Comparison of ENCODE assay signal across 8 cellular contexts in genomic region chr4:83284161-83285021, GRCh38. TPM values are rescaled to one million over a fixed set of nuclear protein-coding genes. Genes with fewer than 3 reads are reported as not detected.
A peak's percentile ranks its signal among the peaks of the same experiment; 100 is the strongest.
DNase-seq lines count a peak whose midpoint lies in the region; ATAC-seq and TF ChIP-seq lines count a peak whose summit lies in the region.

Gene COQ2, minus strand, starts transcription at chr4:83284798. Its CDS starts 34 bp downstream, at chr4:83284764.

- H3K4me3 ChIP-seq in epithelial cell of proximal tubule (ENCODE audit: low read depth, low read length) = peak within 1 kb of the TSS; percentile 75
- peak within 1 kb of the TSS; percentile 70 to 86 for H3K4me3 ChIP-seq in mucosa of rectum (ENCODE audit: low read length in 2 of 2)

- DNase-seq in DMS114 treated with DMSO at 0.1 percent for 48 hours (lab: John Stamatoyannopoulos, UW; ENCODE audit: unreplicated experiment) (peak; percentile 69), HuH-7 (ENCODE audit: low spot score) (peak; percentile 87), OCI-M2 (lab: John Stamatoyannopoulos, UW; ENCODE audit: unreplicated experiment) (peak; percentile 57), activated T-cell treated with anti-CD3 and anti-CD28 coated beads for 48 hours (ENCODE audit: low read depth) (peak; percentile 94), epithelial cell of proximal tubule (ENCODE audit: low read depth) (peak; percentile 41)
- DNase-seq in stimulated activated CD8-positive, alpha-beta memory T cell treated with anti-CD3 and anti-CD28 coated beads, Interleukin-4, amount 100 ng/mL, for 48 hours = peak; percentile 98

- TF ChIP-seq CTCF in epithelial cell of proximal tubule (conservative IDR thresholded peaks at IDR 0.05; ENCODE audit: low read depth, low read length) = peak; percentile 8

- H3K9ac ChIP-seq in mucosa of rectum (ENCODE audit: low read depth in 1 of 2, low read length in 2 of 2) = peak within 1 kb of the TSS; percentile 69 to 95

- H3K9me3 ChIP-seq in mucosa of rectum (ENCODE audit: control insufficient read depth in 2 of 2, low read length in 2 of 2) = no peaks in the 10 kb centered on the region

- H3K27me3 ChIP-seq in mucosa of rectum (ENCODE audit: control insufficient read depth in 2 of 2, insufficient read depth in 2 of 2, low read length in 2 of 2) = no peaks in the 10 kb centered on the region

- H3K27ac ChIP-seq in mucosa of rectum (ENCODE audit: low read depth in 2 of 2, low read length in 2 of 2) = peak within 1 kb of the TSS; percentile 97

- H3K36me3 ChIP-seq in mucosa of rectum (ENCODE audit: control insufficient read depth in 2 of 2, insufficient read depth in 2 of 2, low read length in 2 of 2) = no peaks in the 10 kb centered on the region

- ATAC-seq in GM21515 (IDR thresholded peaks at IDR 0.05; ENCODE audit: unreplicated experiment) = peak; percentile 87

- H3K4me1 ChIP-seq in mucosa of rectum (ENCODE audit: control insufficient read depth in 2 of 2, insufficient read depth in 2 of 2, low read length in 2 of 2) = peaks cover 8 to 18% of the 10 kb centered on the region in 2 donors

RNA-seq across cellular contexts. Expression of gene COQ2, which starts in this region (rescaled TPM):
- 28.8 and 36.4 TPM in 2 replicates for total RNA-seq in epithelial cell of proximal tubule

Comparison
In these comparisons a context has a peak if more than half of its experiments do, and no peak if none do; other contexts are left out.
1. Peak in every context shown above with its lines: DNase-seq, ATAC-seq, H3K4me3 ChIP-seq and H3K27ac ChIP-seq.
2. DNase-seq: peak in every context shown above with its lines; median percentile 98 in stimulated activated CD8-positive, alpha-beta memory T cell treated with anti-CD3 and anti-CD28 coated beads, Interleukin-4, amount 100 ng/mL, for 48 hours; 94 in activated T-cell treated with anti-CD3 and anti-CD28 coated beads for 48 hours; 87 in HuH-7; 69 in DMS114 treated with DMSO at 0.1 percent for 48 hours; 57 in OCI-M2; 41 in epithelial cell of proximal tubule.